ENCODE assay signal across 19 cellular contexts in genomic region chr2:149744845-149745244, GRCh38.
DNase-seq lines count a peak whose midpoint lies in the region; ATAC-seq, FAIRE-seq and TF ChIP-seq lines count a peak whose summit lies in the region.
"Had no signal": no experiment of that assay in that cellular context is flagged by ENCODE, and none has a peak within 500 bp of the region (broad histone marks: within the 10 kb centered on the region; RNA-seq: fewer than 3 reads in every experiment).

No MANE protein-coding gene starts in this region.

- no peak for TF ChIP-seq POLR2A in upper lobe of left lung (IDR thresholded peaks at IDR 0.05)

- H3K36me3 ChIP-seq in ACC112 (ENCODE audit: insufficient read depth, low read length) (no peaks in the 10 kb centered on the region), Loucy (ENCODE audit: insufficient read depth, low read length) (no peaks in the 10 kb centered on the region), bronchial epithelial cell (ENCODE audit: control insufficient read depth, insufficient read depth, low read length) (no peaks in the 10 kb centered on the region), hepatocyte (replicated peaks; ENCODE audit: insufficient read depth, low read depth) (no peaks in the 10 kb centered on the region), upper lobe of left lung (no peaks in the 10 kb centered on the region)
- H3K36me3 ChIP-seq: cardiac muscle cell, heart left ventricle, SJCRH30 had no signal

- no peak overlapping the region for H3K27ac Mint-ChIP-seq in activated naive CD8-positive, alpha-beta T cell treated with anti-CD3 and anti-CD28 coated beads for 36 hours
- H3K27ac Mint-ChIP-seq: activated CD4-positive, alpha-beta T cell treated with anti-CD3 and anti-CD28 coated beads, Interleukin-2, amount 10 ng/mL, durations not matched to agents 7 days and 5 days; type B pancreatic cell had no signal

- peak; percentile 67 for DNase-seq in bronchial epithelial cell (ENCODE audit: low read depth)
- no peak for DNase-seq in hepatocyte (ENCODE audit: low spot score)
- no peak for DNase-seq in DMS153 treated with DMSO at 0.1 percent for 48 hours (lab: John Stamatoyannopoulos, UW; ENCODE audit: unreplicated experiment)
- no peak for DNase-seq in upper lobe of left lung
- no peak for DNase-seq in activated naive CD8-positive, alpha-beta T cell treated with anti-CD3 and anti-CD28 coated beads for 36 hours
- DNase-seq: activated CD4-positive, alpha-beta T cell treated with anti-CD3 and anti-CD28 coated beads, Interleukin-2, amount 10 ng/mL, durations not matched to agents 7 days and 5 days; activated naive CD4-positive, alpha-beta T cell treated with anti-CD3 and anti-CD28 coated beads, Interleukin-2, amount 50 U/mL, for 16 hours; GDM1; heart left ventricle; KBM-7; kidney; NCI-H345; stimulated activated naive CD4-positive, alpha-beta T cell had no signal

- H3K4me2 ChIP-seq in Loucy (ENCODE audit: low read depth, low read length, poor library complexity, severe bottlenecking) (no peak overlapping the region), hepatocyte (peak overlapping the region; percentile 37)

- no peak overlapping the region for H3K4me3 Mint-ChIP-seq in activated naive CD8-positive, alpha-beta T cell treated with anti-CD3 and anti-CD28 coated beads for 36 hours
- H3K4me3 Mint-ChIP-seq: activated CD4-positive, alpha-beta T cell treated with anti-CD3 and anti-CD28 coated beads, Interleukin-2, amount 10 ng/mL, durations not matched to agents 7 days and 5 days; type B pancreatic cell had no signal

- H3K4me1 ChIP-seq in ACC112 (ENCODE audit: control insufficient read depth, insufficient read depth, low read length, unreplicated experiment) (peaks cover 54% of the 10 kb centered on the region), Loucy (ENCODE audit: insufficient read depth, low read length, poor library complexity, severe bottlenecking) (no peaks in the 10 kb centered on the region), hepatocyte (ENCODE audit: insufficient read depth) (peaks cover 11% of the 10 kb centered on the region), upper lobe of left lung (no peaks in the 10 kb centered on the region)

- H3K27ac ChIP-seq in ACC112 (ENCODE audit: low read depth, low read length) (peak overlapping the region; percentile 71), hepatocyte (peak overlapping the region; percentile 3), upper lobe of left lung (no peak overlapping the region)
- H3K27ac ChIP-seq: cardiac muscle cell, heart left ventricle, SJCRH30 had no signal

- no peak for FAIRE-seq in bronchial epithelial cell (lab: Jason Lieb, UNC)

- ATAC-seq in GM21367 (IDR thresholded peaks at IDR 0.05; ENCODE audit: unreplicated experiment), result no peak
- ATAC-seq in upper lobe of left lung (ENCODE audit: low FRiP score in 2 of 2), result no peak

- peaks cover 5% of the 10 kb centered on the region for H3K27me3 Mint-ChIP-seq in activated naive CD8-positive, alpha-beta T cell treated with anti-CD3 and anti-CD28 coated beads for 36 hours
- H3K27me3 Mint-ChIP-seq: activated CD4-positive, alpha-beta T cell treated with anti-CD3 and anti-CD28 coated beads, Interleukin-2, amount 10 ng/mL, durations not matched to agents 7 days and 5 days had no signal

- H3K79me2 ChIP-seq in ACC112 (ENCODE audit: control insufficient read depth, insufficient read depth, low read length, unreplicated experiment) (no peaks in the 10 kb centered on the region), Loucy (ENCODE audit: insufficient read depth, low read length) (no peaks in the 10 kb centered on the region), hepatocyte (no peaks in the 10 kb centered on the region)

- H3K9me2 ChIP-seq in Loucy (replicated peaks; ENCODE audit: low read depth, low read length) (no peaks in the 10 kb centered on the region), hepatocyte (replicated peaks; ENCODE audit: insufficient read depth) (no peaks in the 10 kb centered on the region)

- TF ChIP-seq EP300 in upper lobe of left lung (IDR thresholded peaks at IDR 0.05), result no peak

- 72% methylated on average over 5 of the region's 5 CpGs for WGBS in hepatocyte (ENCODE audit: low lambda C conversion rate, missing lambda C conversion rate)
- 58 to 64% methylated on average over 5 of the region's 5 CpGs for WGBS in upper lobe of left lung, 2 donors

- H2AFZ ChIP-seq in ACC112 (ENCODE audit: low read length, unreplicated experiment), result peak overlapping the region; percentile 71
- peak overlapping the region; percentile 18; the same call in 1 of the 2 replicates for H2AFZ ChIP-seq in Loucy (ENCODE audit: low read length)
- no peak overlapping the region for H2AFZ ChIP-seq in hepatocyte

- H3K9me3 Mint-ChIP-seq in activated naive CD8-positive, alpha-beta T cell treated with anti-CD3 and anti-CD28 coated beads for 36 hours, result no peaks in the 10 kb centered on the region
- H3K9me3 Mint-ChIP-seq: activated CD4-positive, alpha-beta T cell treated with anti-CD3 and anti-CD28 coated beads, Interleukin-2, amount 10 ng/mL, durations not matched to agents 7 days and 5 days had no signal

- H3K27me3 ChIP-seq in ACC112 (ENCODE audit: insufficient read depth, low read length) (no peaks in the 10 kb centered on the region), Loucy (ENCODE audit: insufficient read depth, low read length, poor library complexity, severe bottlenecking) (no peaks in the 10 kb centered on the region), bronchial epithelial cell (ENCODE audit: control insufficient read depth, insufficient read depth, low read length) (no peaks in the 10 kb centered on the region), hepatocyte (no peaks in the 10 kb centered on the region), upper lobe of left lung (no peaks in the 10 kb centered on the region)
- H3K27me3 ChIP-seq: cardiac muscle cell, heart left ventricle, SJCRH30 had no signal

- H3K9ac ChIP-seq in Loucy (ENCODE audit: low read depth, low read length, poor library complexity, severe bottlenecking), result no peak overlapping the region

- H3K36me3 Mint-ChIP-seq in activated naive CD8-positive, alpha-beta T cell treated with anti-CD3 and anti-CD28 coated beads for 36 hours, result no peaks in the 10 kb centered on the region
- H3K36me3 Mint-ChIP-seq: type B pancreatic cell had no signal

- no peaks in the 10 kb centered on the region for H3K4me1 Mint-ChIP-seq in activated naive CD8-positive, alpha-beta T cell treated with anti-CD3 and anti-CD28 coated beads for 36 hours
- H3K4me1 Mint-ChIP-seq: activated CD4-positive, alpha-beta T cell treated with anti-CD3 and anti-CD28 coated beads, Interleukin-2, amount 10 ng/mL, durations not matched to agents 7 days and 5 days had no signal

- H4K20me1 ChIP-seq in Loucy (ENCODE audit: insufficient read depth, low read length, poor library complexity, severe bottlenecking) (no peaks in the 10 kb centered on the region), hepatocyte (ENCODE audit: insufficient read depth, poor library complexity, severe bottlenecking) (no peaks in the 10 kb centered on the region)

- H3F3A ChIP-seq in Loucy (ENCODE audit: low read depth), result no peaks in the 10 kb centered on the region

- H3K9me3 ChIP-seq in Loucy (ENCODE audit: insufficient read depth, low read depth, low read length) (no peaks in the 10 kb centered on the region), hepatocyte (ENCODE audit: low read depth) (no peaks in the 10 kb centered on the region), upper lobe of left lung (no peaks in the 10 kb centered on the region)
- H3K9me3 ChIP-seq: heart left ventricle, SJCRH30 had no signal

- TF ChIP-seq CTCF in Loucy (conservative IDR thresholded peaks at IDR 0.05; ENCODE audit: low read length) (no peak), bronchial epithelial cell (IDR thresholded peaks at IDR 0.05; ENCODE audit: insufficient read depth, low read length, severe bottlenecking) (no peak), hepatocyte (IDR thresholded peaks at IDR 0.05; ENCODE audit: poor library complexity) (no peak), upper lobe of left lung (IDR thresholded peaks at IDR 0.05) (no peak)

- H3K4me3 ChIP-seq in ACC112 (ENCODE audit: low read depth, low read length) (no peak overlapping the region), Loucy (ENCODE audit: low read length, poor library complexity, severe bottlenecking) (no peak overlapping the region), bronchial epithelial cell (ENCODE audit: low read depth, low read length) (no peak overlapping the region), hepatocyte (no peak overlapping the region), upper lobe of left lung (no peak overlapping the region)
- H3K4me3 ChIP-seq: cardiac muscle cell, heart left ventricle, SJCRH30 had no signal

Comparison
In these comparisons a context has a peak if more than half of its experiments do, and no peak if none do; other contexts are left out.
1. H3K27ac ChIP-seq: peak in ACC112 (single experiment) and hepatocyte (single experiment); none in upper lobe of left lung (0 of 4).